Comparison of ENCODE assay signal across 16 cellular contexts in genomic region chr2:144462266-144462665, GRCh38. TPM values are rescaled to one million over a fixed set of nuclear protein-coding genes. Genes with fewer than 3 reads are reported as not detected.
DNase-seq lines count a peak whose midpoint lies in the region; ATAC-seq and TF ChIP-seq lines count a peak whose summit lies in the region.
"Had no signal": no experiment of that assay in that cellular context is flagged by ENCODE, and none has a peak within 500 bp of the region (broad histone marks: within the 10 kb centered on the region; RNA-seq: fewer than 3 reads in every experiment).

No MANE protein-coding gene starts in this region.

- BruUV-seq in A673 (replicated peaks; lab: Mats Ljungman, UMichigan) = no TSS peak

- TF ChIP-seq CTCF in A673 (conservative IDR thresholded peaks at IDR 0.05; ENCODE audit: low read depth, low read length) (no peak), heart right ventricle (IDR thresholded peaks at IDR 0.05) (no peak), osteocyte (IDR thresholded peaks at IDR 0.05) (no peak), body of pancreas (IDR thresholded peaks at IDR 0.05) (no peak)

- H3K9me3 Mint-ChIP-seq in T-cell = no peaks in the 10 kb centered on the region
- H3K9me3 Mint-ChIP-seq in osteocyte (ENCODE audit: unreplicated experiment) = no peaks in the 10 kb centered on the region

- no peak for TF ChIP-seq POLR2A in body of pancreas (IDR thresholded peaks at IDR 0.05)
- TF ChIP-seq POLR2A in GM18505 (IDR thresholded peaks at IDR 0.05; ENCODE audit: borderline replicate concordance, extremely low read depth, insufficient read depth, insufficient read length) = no peak

- H3K36me3 ChIP-seq in A673 (ENCODE audit: insufficient read depth, low read length, poor library complexity, severe bottlenecking) (no peaks in the 10 kb centered on the region), heart right ventricle (peaks cover 0 to 23% (median 0%) of the 10 kb centered on the region in 9 donors), body of pancreas (replicated peaks in 1 of 2; ENCODE audit: insufficient read depth in 1 of 2, low read depth in 2 of 2) (no peaks in the 10 kb centered on the region)

- no peak for ATAC-seq in T-cell (replicated peaks in 1 of 4)
- ATAC-seq in heart right ventricle = peak in 5 of 8 donors; percentile 30 to 71 (median 59)
- ATAC-seq in body of pancreas = no peak
- ATAC-seq in GM18505 (IDR thresholded peaks at IDR 0.05; ENCODE audit: unreplicated experiment) = no peak

- intact Hi-C loops in A673 (cut with micrococcal nuclease; ENCODE audit: unreplicated experiment) (no loop called here), heart right ventricle (cut with DNase I) (loop anchor here in 2 of 10 donors (5.0 kb wide), 1 partner anchor 50 kb away; no protein-coding TSS in a partner anchor), body of pancreas (cut with DNase I) (no loop called here)

- 45 to 52% methylated on average over 6 of the region's 6 CpGs for whole genome bisulfite sequencing in heart right ventricle, 2 donors
- WGBS in body of pancreas, 2 donors = 85 to 87% methylated on average over 6 of the region's 6 CpGs

- H3K27ac Mint-ChIP-seq in T-cell = peak overlapping the region; percentile 22 to 60
- H3K27ac Mint-ChIP-seq in osteocyte (ENCODE audit: unreplicated experiment) = peak overlapping the region; percentile 50

- H3K27ac ChIP-seq in A673 (ENCODE audit: low read depth, low read length, poor library complexity, severe bottlenecking) = peak overlapping the region; percentile 71
- H3K27ac ChIP-seq in heart right ventricle = peak overlapping the region in 9 of 10 donors; percentile 40 to 77 (median 69)
- H3K27ac ChIP-seq in body of pancreas = no peak overlapping the region

- no peaks in the 10 kb centered on the region for H3K27me3 ChIP-seq in A673 (replicated peaks; ENCODE audit: insufficient read depth, low read depth, low read length, poor library complexity)
- H3K27me3 ChIP-seq in heart right ventricle = no peaks in the 10 kb centered on the region
- no peaks in the 10 kb centered on the region for H3K27me3 ChIP-seq in body of pancreas
- H3K27me3 ChIP-seq: MG63 had no signal

- H3K4me3 Mint-ChIP-seq in T-cell (no peak overlapping the region), osteocyte (ENCODE audit: unreplicated experiment) (no peak overlapping the region)

- H3K27me3 Mint-ChIP-seq in T-cell (peaks cover 0 to 2% of the 10 kb centered on the region in 2 donors), osteocyte (ENCODE audit: unreplicated experiment) (no peaks in the 10 kb centered on the region)

- H3K9me3 ChIP-seq in A673 (ENCODE audit: low read depth, low read length, poor library complexity, severe bottlenecking) = no peaks in the 10 kb centered on the region
- no peaks in the 10 kb centered on the region for H3K9me3 ChIP-seq in heart right ventricle
- H3K9me3 ChIP-seq in body of pancreas = no peaks in the 10 kb centered on the region
- H3K9me3 ChIP-seq: MG63 had no signal

- CTCF ChIA-PET in A673 (lab: Charles Lee) = no interaction called here
- CTCF ChIA-PET in T-cell (lab: Charles Lee) = no interaction called here

- H3K4me3 ChIP-seq in A673 (ENCODE audit: low read depth, low read length, poor library complexity, severe bottlenecking) (no peak overlapping the region), heart right ventricle (peak overlapping the region in 1 of 10 donors; percentile 3), body of pancreas (no peak overlapping the region)
- H3K4me3 ChIP-seq: MG63 had no signal

- H3K4me1 Mint-ChIP-seq in T-cell = peaks cover 0 to 34% (median 16%) of the 10 kb centered on the region in 3 donors
- H3K4me1 Mint-ChIP-seq in osteocyte (ENCODE audit: unreplicated experiment) = peaks cover 49% of the 10 kb centered on the region

- H3K36me3 Mint-ChIP-seq in T-cell (no peaks in the 10 kb centered on the region), osteocyte (ENCODE audit: unreplicated experiment) (peaks cover 6% of the 10 kb centered on the region)

- peaks cover 69% of the 10 kb centered on the region for H3K4me1 ChIP-seq in A673 (ENCODE audit: insufficient read depth, low read length, poor library complexity, severe bottlenecking)
- peaks cover 0 to 78% (median 59%) of the 10 kb centered on the region in 9 donors for H3K4me1 ChIP-seq in heart right ventricle
- H3K4me1 ChIP-seq in body of pancreas = no peaks in the 10 kb centered on the region
- H3K4me1 ChIP-seq: Caco-2 had no signal

- no peak for DNase-seq in A673 (ENCODE audit: low spot score)
- DNase-seq in T-cell = no peak
- no peak for DNase-seq in heart right ventricle
- no peak for DNase-seq in osteocyte (ENCODE audit: extremely low spot score, unreplicated experiment)
- DNase-seq in body of pancreas = no peak
- DNase-seq in T-helper 1 cell = no peak
- DNase-seq in GM19238 (ENCODE audit: insufficient read length, low spot score) = no peak
- DNase-seq: activated CD4-positive, alpha-beta T cell treated with anti-CD3 and anti-CD28 coated beads for 48 hours; amniotic stem cell; Caco-2; foreskin melanocyte; GDM1; MG63; NCI-H2081; RPMI8226 had no signal

- POLR2A ChIA-PET in A673 (lab: Charles Lee; ENCODE audit: low non-redundant PET) = no interaction called here
- POLR2A ChIA-PET in T-cell (lab: Charles Lee) = no interaction called here

RNA-seq across cellular contexts. Expression of gene ZEB2, which starts 57.7 kb away (rescaled TPM):
- 146 TPM in 2 replicates for total RNA-seq in A673 (2021)
- total RNA-seq in T-cell = 100 to 1,000 TPM in 1 of 5 donors, 10 to 100 TPM in 3, 1 to 10 TPM in 1; 8.9 to 106 (median 23.7) TPM
- total RNA-seq in heart right ventricle = 10 to 100 TPM; 68.7 to 99.5 (median 88.2) TPM
- 10 to 100 TPM; 17.2 to 26.0 TPM for polyA plus RNA-seq in heart right ventricle
- total RNA-seq in osteocyte = 126 and 139 TPM in 2 replicates
- total RNA-seq in body of pancreas = 10 to 100 TPM; 18.5 to 24.6 TPM
- total RNA-seq: Caco-2 had no signal

Comparison
In these comparisons a context has a peak if more than half of its experiments do, and no peak if none do; other contexts are left out.
1. H3K27ac ChIP-seq: peak in A673 (single experiment) and heart right ventricle (9 of 10); none in body of pancreas (0 of 4).
2. ATAC-seq: peak in heart right ventricle (5 of 8); none in T-cell (0 of 4), body of pancreas (single experiment) and GM18505 (single experiment).